ENCODE assay signal across 5 cellular contexts in genomic region chr1:229266269-229266668, GRCh38.
"Had no signal": no experiment of that assay in that cellular context is flagged by ENCODE, and none has a peak within 500 bp of the region (broad histone marks: within the 10 kb centered on the region; RNA-seq: fewer than 3 reads in every experiment).

No MANE protein-coding gene starts in this region.

- H3K4me3 Mint-ChIP-seq: GM23338, H9 had no signal

- ATAC-seq: GM23338 had no signal

- H3K4me3 ChIP-seq: GM23338 had no signal

- H3K4me1 Mint-ChIP-seq: GM23338, H9 had no signal

- DNase-seq: H9, HCEC 1CT, IMR-90, KBM-7 had no signal

- H3K27ac Mint-ChIP-seq: GM23338, H9 had no signal
